In genomic region chr3:119571688-119572087, GRCh38 we compare ENCODE assay signal across 1 cellular context.
TF ChIP-seq lines count a peak whose summit lies in the region.

No MANE protein-coding gene starts in this region.

TF ChIP-seq in GM23338, 12 proteins besides CTCF, POLR2A, EP300 and RAD21 (continued from another document):
- TF ChIP-seq ZNF462 (CRISPR knock-in tag; IDR thresholded peaks at IDR 0.05) (no peak), STAT1 (IDR thresholded peaks at IDR 0.05; ENCODE audit: unreplicated experiment) (no peak), NANOG (IDR thresholded peaks at IDR 0.05; ENCODE audit: borderline replicate concordance) (no peak), JUNB (IDR thresholded peaks at IDR 0.05; ENCODE audit: unreplicated experiment) (no peak), EZH2 (IDR thresholded peaks at IDR 0.05; ENCODE audit: low read depth, unreplicated experiment) (no peak), CREB1 (CRISPR knock-in tag; IDR thresholded peaks at IDR 0.05; ENCODE audit: low read depth) (no peak), REST (IDR thresholded peaks at IDR 0.05; ENCODE audit: unreplicated experiment) (no peak), ZNF331 (CRISPR knock-in tag; IDR thresholded peaks at IDR 0.05; ENCODE audit: low read depth) (no peak), ZNF114 (CRISPR knock-in tag; IDR thresholded peaks at IDR 0.05) (no peak), POLR2AphosphoS5 (IDR thresholded peaks at IDR 0.05; ENCODE audit: low read depth) (no peak)
